In genomic region chr6:157609556-157609955, GRCh38 we compare ENCODE assay signal across 16 cellular contexts.
"Had no signal": no experiment of that assay in that cellular context is flagged by ENCODE, and none has a peak within 500 bp of the region (broad histone marks: within the 10 kb centered on the region; RNA-seq: fewer than 3 reads in every experiment).

No MANE protein-coding gene starts in this region.

- ATAC-seq: gastroesophageal sphincter; left cardiac atrium; lower lobe of right lung; stimulated activated naive CD8-positive, alpha-beta T cell treated with anti-CD3 and anti-CD28 coated beads, Interleukin-15, amount 100 ng/mL, for 72 hours had no signal

- DNase-seq: colonic mucosa; dermis blood vessel endothelial cell; esophagus squamous epithelium; foreskin fibroblast; glutamatergic neuron; kidney; left cardiac atrium; left ventricle myocardium inferior; lower lobe of right lung; mesenchymal stem cell; naive B cell; nephron progenitor cell; stimulated activated CD4-positive, alpha-beta T cell treated with anti-CD3 and anti-CD28 coated beads, Interleukin-2, amount 100 ng/mL, for 48 hours; stimulated activated naive CD8-positive, alpha-beta T cell treated with anti-CD3 and anti-CD28 coated beads, Interleukin-15, amount 100 ng/mL, for 72 hours; transverse colon had no signal

- H3K9me3 Mint-ChIP-seq: nephron progenitor cell; stimulated activated naive CD8-positive, alpha-beta T cell treated with anti-CD3 and anti-CD28 coated beads, Interleukin-15, amount 100 ng/mL, for 72 hours had no signal

- H3K27ac Mint-ChIP-seq: nephron progenitor cell had no signal

- FAIRE-seq: kidney had no signal

- H3K27me3 Mint-ChIP-seq: naive B cell had no signal

- H3K4me3 Mint-ChIP-seq: nephron progenitor cell; stimulated activated naive CD8-positive, alpha-beta T cell treated with anti-CD3 and anti-CD28 coated beads, Interleukin-15, amount 100 ng/mL, for 72 hours had no signal

- H3K36me3 Mint-ChIP-seq: naive B cell had no signal
